8 cellular contexts compared by ENCODE assay signal in the genomic region with DNA sequence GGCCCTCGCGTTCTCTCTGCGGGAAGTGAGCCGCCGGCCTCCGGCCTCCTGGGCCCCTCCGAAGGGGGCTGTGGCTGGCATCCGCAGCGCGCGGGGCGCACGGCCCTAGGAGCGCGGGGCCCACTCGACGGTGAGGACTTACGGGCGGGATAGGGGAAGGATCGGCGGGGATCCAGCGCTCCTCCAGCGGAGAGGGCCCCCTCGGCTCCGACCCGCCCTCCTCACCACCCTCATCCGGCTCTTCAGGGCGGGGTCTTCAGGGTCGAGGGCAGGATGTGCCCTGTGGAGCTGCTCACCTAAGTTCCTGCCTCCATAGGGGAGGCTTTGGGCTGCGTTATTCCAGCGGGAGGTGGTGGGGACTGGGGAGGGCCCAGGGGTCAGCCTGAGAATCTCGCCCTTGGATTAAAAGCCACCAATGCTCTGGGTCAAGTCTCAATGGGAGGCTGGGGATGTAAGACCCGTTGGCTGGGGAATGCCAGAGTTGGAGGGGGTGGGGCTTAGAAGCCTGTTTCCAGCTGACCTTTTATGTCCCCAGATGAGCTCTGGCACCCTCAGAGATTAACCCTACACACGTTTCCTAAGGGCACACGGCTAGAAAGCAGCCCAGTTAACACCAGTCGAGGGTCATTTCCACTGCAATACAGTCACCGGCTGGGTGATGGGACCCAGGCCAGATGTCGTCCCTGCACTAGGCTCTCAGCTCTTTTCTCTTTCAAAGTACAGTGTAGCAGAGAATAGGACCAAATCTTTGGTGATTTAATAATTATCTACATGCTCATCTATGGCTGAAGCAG. TPM values are rescaled to one million over a fixed set of nuclear protein-coding genes. Genes with fewer than 3 reads are reported as not detected.
DNase-seq lines count a peak whose midpoint lies in the region; ATAC-seq, FAIRE-seq and TF ChIP-seq lines count a peak whose summit lies in the region.

No MANE protein-coding gene starts in this region.

- H3K9me3 Mint-ChIP-seq in stimulated activated effector memory CD8-positive, alpha-beta T cell treated with anti-CD3 and anti-CD28 coated beads, Interleukin-12 subunit alpha, Interleukin-12 subunit beta, amount 100 ng/mL, for 72 hours, result no peaks in the 10 kb centered on the region

- no CpG with 5 or more reads among the region's 38 CpGs for WGBS in iPS DF 6.9 (ENCODE audit: insufficient coverage, insufficient read length)

- no peak for TF ChIP-seq POLR2A in GM12892 (IDR thresholded peaks at IDR 0.05; ENCODE audit: low read depth, low read length)

- TF ChIP-seq CTCF in WI38 (IDR thresholded peaks at IDR 0.05; ENCODE audit: low read depth, low read length), result no peak

- H3K4me1 ChIP-seq in iPS DF 6.9 (ENCODE audit: control insufficient read depth, insufficient read depth, low read length), result peaks cover 2% of the 10 kb centered on the region; the same call in 1 of the 2 replicates

- no peaks in the 10 kb centered on the region; the same call in 1 of the 2 replicates for H3K36me3 ChIP-seq in iPS DF 6.9 (ENCODE audit: control insufficient read depth, insufficient read depth, low read length)

- no peak overlapping the region for H3K27ac ChIP-seq in iPS DF 6.9 (ENCODE audit: low read length)

- no peak for FAIRE-seq in GM12892 (lab: Jason Lieb, UNC)

- peaks cover 30% of the 10 kb centered on the region for H3K4me1 Mint-ChIP-seq in stimulated activated effector memory CD8-positive, alpha-beta T cell treated with anti-CD3 and anti-CD28 coated beads, Interleukin-12 subunit alpha, Interleukin-12 subunit beta, amount 100 ng/mL, for 72 hours

- H3K27ac Mint-ChIP-seq in stimulated activated effector memory CD8-positive, alpha-beta T cell treated with anti-CD3 and anti-CD28 coated beads, Interleukin-12 subunit alpha, Interleukin-12 subunit beta, amount 100 ng/mL, for 72 hours, result peak overlapping the region; percentile 17

- H3K36me3 Mint-ChIP-seq in stimulated activated effector memory CD8-positive, alpha-beta T cell treated with anti-CD3 and anti-CD28 coated beads, Interleukin-12 subunit alpha, Interleukin-12 subunit beta, amount 100 ng/mL, for 72 hours, result no peaks in the 10 kb centered on the region

- ATAC-seq in stimulated activated effector memory CD8-positive, alpha-beta T cell treated with anti-CD3 and anti-CD28 coated beads, Interleukin-12 subunit alpha, Interleukin-12 subunit beta, amount 100 ng/mL, for 72 hours, result peak; percentile 1
- ATAC-seq in GM18858 (IDR thresholded peaks at IDR 0.05; ENCODE audit: unreplicated experiment) (no peak), GM21390 (IDR thresholded peaks at IDR 0.05; ENCODE audit: unreplicated experiment) (no peak)

- H3K4me3 ChIP-seq in WI38 (ENCODE audit: low read depth, low read length), result peak overlapping the region; percentile 64
- H3K4me3 ChIP-seq in iPS DF 6.9 (ENCODE audit: low read length), result peak overlapping the region; percentile 48; the same call in 1 of the 2 replicates

- H3K4me3 Mint-ChIP-seq in stimulated activated effector memory CD8-positive, alpha-beta T cell treated with anti-CD3 and anti-CD28 coated beads, Interleukin-12 subunit alpha, Interleukin-12 subunit beta, amount 100 ng/mL, for 72 hours, result peak overlapping the region; percentile 70

- no peaks in the 10 kb centered on the region for H3K9me3 ChIP-seq in iPS DF 6.9 (ENCODE audit: control insufficient read depth, insufficient read depth, low read length)

- peaks cover 31% of the 10 kb centered on the region for H3K27me3 ChIP-seq in iPS DF 6.9 (ENCODE audit: control insufficient read depth, insufficient read depth, low read length)

- DNase-seq in NCI-H82 (lab: John Stamatoyannopoulos, UW) (peak; percentile 68), NCI-H82 treated with DMSO at 0.1 percent for 48 hours (lab: John Stamatoyannopoulos, UW; ENCODE audit: unreplicated experiment) (no peak), iPS DF 6.9 (ENCODE audit: low read depth, low spot score) (no peak), GM12892 (ENCODE audit: insufficient read length) (no peak)
- DNase-seq in stimulated activated effector memory CD8-positive, alpha-beta T cell treated with anti-CD3 and anti-CD28 coated beads, Interleukin-12 subunit alpha, Interleukin-12 subunit beta, amount 100 ng/mL, for 72 hours (ENCODE audit: low spot score in 2 of 2), result no peak

RNA-seq across cellular contexts. Expression of gene TBX2, which starts 13.4 kb away (rescaled TPM):
- not detected for polyA plus RNA-seq in GM12892 (2012; ENCODE audit: missing spikeins)

RNA-seq across cellular contexts. Expression of gene TBX4, which starts 39.2 kb away (rescaled TPM):
- polyA plus RNA-seq in GM12892 (2012; ENCODE audit: missing spikeins), result not detected
